Comparison of ENCODE assay signal across 9 cellular contexts in genomic region chr4:110869862-110870577, GRCh38.
DNase-seq lines count a peak whose midpoint lies in the region; ATAC-seq and TF ChIP-seq lines count a peak whose summit lies in the region.
"Had no signal": no experiment of that assay in that cellular context is flagged by ENCODE, and none has a peak within 500 bp of the region (broad histone marks: within the 10 kb centered on the region; RNA-seq: fewer than 3 reads in every experiment).

No MANE protein-coding gene starts in this region.

- H3K4me1 Mint-ChIP-seq in activated B cell treated with CpG ODN at 0.5 μM for 24 hours, result peaks cover 11% of the 10 kb centered on the region
- H3K4me1 Mint-ChIP-seq in activated T-helper 17 cell treated with anti-CD3 and anti-CD28 coated beads, Interleukin-2, amount 50 U/mL, for 72 hours, result no peaks in the 10 kb centered on the region

- H3K4me3 Mint-ChIP-seq in activated B cell treated with CpG ODN at 0.5 μM for 24 hours, result no peak overlapping the region
- H3K4me3 Mint-ChIP-seq in activated T-helper 17 cell treated with anti-CD3 and anti-CD28 coated beads, Interleukin-2, amount 50 U/mL, for 72 hours, result no peak overlapping the region
- H3K4me3 Mint-ChIP-seq: activated naive CD8-positive, alpha-beta T cell had no signal

- POLR2A ChIA-PET in activated B cell treated with CpG ODN at 0.5 μM for 24 hours (lab: Charles Lee), result no interaction called here

- H3K36me3 Mint-ChIP-seq in activated B cell treated with CpG ODN at 0.5 μM for 24 hours (ENCODE audit: low read depth), result no peaks in the 10 kb centered on the region
- no peaks in the 10 kb centered on the region for H3K36me3 Mint-ChIP-seq in activated T-helper 17 cell treated with anti-CD3 and anti-CD28 coated beads, Interleukin-2, amount 50 U/mL, for 72 hours (ENCODE audit: low read depth)
- H3K36me3 Mint-ChIP-seq: activated naive CD8-positive, alpha-beta T cell had no signal

- no peaks in the 10 kb centered on the region for H3K27me3 Mint-ChIP-seq in activated B cell treated with CpG ODN at 0.5 μM for 24 hours
- H3K27me3 Mint-ChIP-seq in activated T-helper 17 cell treated with anti-CD3 and anti-CD28 coated beads, Interleukin-2, amount 50 U/mL, for 72 hours, result no peaks in the 10 kb centered on the region
- H3K27me3 Mint-ChIP-seq: activated naive CD8-positive, alpha-beta T cell had no signal

- DNase-seq in Caki2 (ENCODE audit: low read depth) (peak; percentile 61), activated B cell treated with CpG ODN at 0.5 μM for 24 hours (no peak), 8988T (no peak), NCI-H187 treated with DMSO at 0.1 percent for 48 hours (lab: John Stamatoyannopoulos, UW) (no peak)
- no peak for DNase-seq in NK-92 treated with Interleukin-12 subunit alpha and Interleukin-12 subunit beta, amount 100 ng/mL, for 24 hours (lab: John Stamatoyannopoulos, UW)

- no peaks in the 10 kb centered on the region for H3K9me3 Mint-ChIP-seq in activated B cell treated with CpG ODN at 0.5 μM for 24 hours
- H3K9me3 Mint-ChIP-seq in activated T-helper 17 cell treated with anti-CD3 and anti-CD28 coated beads, Interleukin-2, amount 50 U/mL, for 72 hours, result no peaks in the 10 kb centered on the region

- CTCF ChIA-PET in activated B cell treated with CpG ODN at 0.5 μM for 24 hours (lab: Charles Lee), result no interaction called here

- in situ Hi-C loops in Caki2 (cut with HindIII; ENCODE audit: low pct_unique_long_range_greater_than_20kb, low sequenced_read_pairs), result no loop called here

- ATAC-seq in GM19395 (IDR thresholded peaks at IDR 0.05; ENCODE audit: unreplicated experiment), result peak; percentile 92
- peak; percentile 71 for ATAC-seq in HG03066 (IDR thresholded peaks at IDR 0.05; ENCODE audit: low read depth, unreplicated experiment)
- peak; percentile 47 for ATAC-seq in activated B cell treated with CpG ODN at 0.5 μM for 24 hours (ENCODE audit: low read depth)
- ATAC-seq in activated T-helper 17 cell treated with anti-CD3 and anti-CD28 coated beads, Interleukin-2, amount 50 U/mL, for 72 hours (replicated peaks), result no peak

- peak overlapping the region; percentile 37 for H3K27ac Mint-ChIP-seq in activated B cell treated with CpG ODN at 0.5 μM for 24 hours
- no peak overlapping the region for H3K27ac Mint-ChIP-seq in activated T-helper 17 cell treated with anti-CD3 and anti-CD28 coated beads, Interleukin-2, amount 50 U/mL, for 72 hours
- H3K27ac Mint-ChIP-seq: activated naive CD8-positive, alpha-beta T cell had no signal

- intact Hi-C loops in activated B cell treated with CpG ODN at 0.5 μM for 24 hours (cut with micrococcal nuclease), result no loop called here

- TF ChIP-seq CTCF in activated B cell treated with CpG ODN at 0.5 μM for 24 hours (IDR thresholded peaks at IDR 0.05), result no peak
